2 cellular contexts compared by ENCODE assay signal in genomic region chr10:71611709-71612422, GRCh38.
TF ChIP-seq lines count a peak whose summit lies in the region.

No MANE protein-coding gene starts in this region.

TF ChIP-seq in HepG2, 621 proteins besides CTCF, POLR2A, EP300 and RAD21 (continued from another document):
- TF ChIP-seq TFDP1 (CRISPR knock-in tag; IDR thresholded peaks at IDR 0.05; ENCODE audit: borderline replicate concordance), result no peak

TF ChIP-seq in H1, 55 proteins besides CTCF, POLR2A, EP300 and RAD21 (continued from another document):
- TF ChIP-seq ZNF274 (IDR thresholded peaks at IDR 0.05; ENCODE audit: borderline replicate concordance, extremely low read depth, low read length) (no peak), CBX5 (IDR thresholded peaks at IDR 0.05; ENCODE audit: low read depth, low read length) (no peak)
